22 cellular contexts compared by ENCODE assay signal in genomic region chr1:186626969-186627368, GRCh38. TPM values are rescaled to one million over a fixed set of nuclear protein-coding genes. Genes with fewer than 3 reads are reported as not detected.
DNase-seq lines count a peak whose midpoint lies in the region; ATAC-seq, FAIRE-seq and TF ChIP-seq lines count a peak whose summit lies in the region.
"Had no signal": no experiment of that assay in that cellular context is flagged by ENCODE, and none has a peak within 500 bp of the region (broad histone marks: within the 10 kb centered on the region; RNA-seq: fewer than 3 reads in every experiment).

No MANE protein-coding gene starts in this region.

- H2AFZ ChIP-seq in keratinocyte (ENCODE audit: control insufficient read depth, low read length), result peak overlapping the region; percentile 52
- no peak overlapping the region for H2AFZ ChIP-seq in neuronal stem cell (ENCODE audit: low read length)
- H2AFZ ChIP-seq in smooth muscle cell (ENCODE audit: low read depth), result no peak overlapping the region
- H2AFZ ChIP-seq: hepatocyte had no signal

- no peaks in the 10 kb centered on the region for H3K36me3 ChIP-seq in heart left ventricle
- no peaks in the 10 kb centered on the region for H3K36me3 ChIP-seq in keratinocyte (ENCODE audit: control insufficient read depth in 2 of 2, extremely low read depth in 1 of 2, insufficient read depth in 2 of 2, low read length in 2 of 2)
- no peaks in the 10 kb centered on the region for H3K36me3 ChIP-seq in neuronal stem cell (replicated peaks in 1 of 2; ENCODE audit: control insufficient read depth in 2 of 2, insufficient read depth in 2 of 2, low read length in 2 of 2)
- H3K36me3 ChIP-seq in smooth muscle cell (ENCODE audit: low read depth), result no peaks in the 10 kb centered on the region
- H3K36me3 ChIP-seq: BE2C had no signal

- dilution Hi-C loops in keratinocyte (cut with MboI; ENCODE audit: extremely low pct_ligation_motif_present, low sequenced_read_pairs), result no loop called here

- TF ChIP-seq CTCF in heart left ventricle (IDR thresholded peaks at IDR 0.05) (no peak), keratinocyte (optimal IDR thresholded peaks at IDR 0.05 in 1 of 3, IDR thresholded peaks at IDR 0.05 in 1 of 3, conservative IDR thresholded peaks at IDR 0.05 in 1 of 3; ENCODE audit: extremely low read depth in 1 of 3, insufficient read depth in 2 of 3, low read length in 3 of 3) (no peak), smooth muscle cell (IDR thresholded peaks at IDR 0.05; ENCODE audit: borderline replicate concordance, insufficient read depth, poor library complexity, severe bottlenecking) (no peak)

- H3K23ac ChIP-seq in neuronal stem cell (ENCODE audit: low read depth, low read length, poor library complexity), result no peak overlapping the region

- H3K4ac ChIP-seq in neuronal stem cell (ENCODE audit: low read length), result no peak overlapping the region

- H4K20me1 ChIP-seq in keratinocyte (ENCODE audit: control insufficient read depth, extremely low read depth, insufficient read depth, low read length), result no peaks in the 10 kb centered on the region
- H4K20me1 ChIP-seq in smooth muscle cell (ENCODE audit: low read depth), result no peaks in the 10 kb centered on the region

- DNase-seq in heart left ventricle, result no peak
- DNase-seq in cardiac septum (ENCODE audit: low spot score), result no peak
- DNase-seq in keratinocyte (ENCODE audit: low read depth, low spot score), result no peak
- DNase-seq in RKO (ENCODE audit: low spot score), result no peak
- no peak for DNase-seq in neuronal stem cell (ENCODE audit: low spot score)
- DNase-seq in NCI-H1048 (lab: John Stamatoyannopoulos, UW), result no peak
- DNase-seq in smooth muscle cell (lab: John Stamatoyannopoulos, UW; ENCODE audit: unreplicated experiment), result no peak
- DNase-seq: activated CD4-positive, alpha-beta T cell treated with anti-CD3 and anti-CD28 coated beads for 36 hours; activated naive CD4-positive, alpha-beta T cell; amniotic stem cell; BE2C; COR-L47; DMS79; foreskin fibroblast; NCI-H1436 treated with DMSO at 0.1 percent for 48 hours; NCI-H510A had no signal

- ATAC-seq in heart left ventricle, result peak in 1 of 4 donors; percentile 60
- ATAC-seq: activated CD4-positive, alpha-beta T cell treated with anti-CD3 and anti-CD28 coated beads for 36 hours had no signal

- H3K79me2 ChIP-seq in keratinocyte (ENCODE audit: control insufficient read depth, insufficient read depth, low read length), result no peaks in the 10 kb centered on the region
- no peaks in the 10 kb centered on the region for H3K79me2 ChIP-seq in smooth muscle cell (ENCODE audit: low read depth)
- H3K79me2 ChIP-seq: hepatocyte had no signal

- H3K27ac ChIP-seq in heart left ventricle (peak overlapping the region in 10 of 12 donors; percentile 7 to 73 (median 47)), keratinocyte (ENCODE audit: control insufficient read depth, insufficient read depth, low read length) (no peak overlapping the region), neuronal stem cell (replicated peaks; ENCODE audit: low read length) (no peak overlapping the region), smooth muscle cell (ENCODE audit: low read depth) (no peak overlapping the region)
- H3K27ac ChIP-seq: hepatocyte had no signal

- H3K27me3 ChIP-seq in heart left ventricle (no peaks in the 10 kb centered on the region), keratinocyte (ENCODE audit: control insufficient read depth, extremely low read depth, insufficient read depth, low read length) (no peaks in the 10 kb centered on the region), neuronal stem cell (ENCODE audit: control insufficient read depth in 3 of 3, insufficient read depth in 3 of 3, low read depth in 1 of 3, low read length in 3 of 3) (no peaks in the 10 kb centered on the region), smooth muscle cell (ENCODE audit: low read depth) (no peaks in the 10 kb centered on the region)
- H3K27me3 ChIP-seq: BE2C, hepatocyte had no signal

- H2BK120ac ChIP-seq in neuronal stem cell (ENCODE audit: low read depth, low read length), result no peak overlapping the region

- no peaks in the 10 kb centered on the region for H3K9me3 ChIP-seq in heart left ventricle
- H3K9me3 ChIP-seq in keratinocyte (ENCODE audit: control insufficient read depth, low read depth, low read length), result no peaks in the 10 kb centered on the region
- no peaks in the 10 kb centered on the region for H3K9me3 ChIP-seq in neuronal stem cell (replicated peaks in 1 of 2; ENCODE audit: control insufficient read depth in 2 of 2, insufficient read depth in 1 of 2, low read depth in 1 of 2, low read length in 2 of 2)
- H3K9me3 ChIP-seq in smooth muscle cell (replicated peaks; ENCODE audit: low read depth), result no peaks in the 10 kb centered on the region
- H3K9me3 ChIP-seq: BE2C had no signal

- H2AK5ac ChIP-seq in neuronal stem cell (ENCODE audit: low read depth, low read length), result no peak overlapping the region

- H3K79me1 ChIP-seq in neuronal stem cell (ENCODE audit: low read depth, low read length), result no peaks in the 10 kb centered on the region

- no peaks in the 10 kb centered on the region for H3K9me1 ChIP-seq in keratinocyte (ENCODE audit: control insufficient read depth, extremely low read depth, insufficient read depth, low read length)

- H3K18ac ChIP-seq in neuronal stem cell (ENCODE audit: low read length), result no peak overlapping the region

- H3K4me2 ChIP-seq in keratinocyte (ENCODE audit: control insufficient read depth, extremely low read depth, insufficient read depth, low read depth, low read length), result no peak overlapping the region
- no peak overlapping the region for H3K4me2 ChIP-seq in neuronal stem cell (ENCODE audit: insufficient read depth, low read length, poor library complexity, severe bottlenecking)
- H3K4me2 ChIP-seq in smooth muscle cell, result no peak overlapping the region
- H3K4me2 ChIP-seq: hepatocyte had no signal

- H3K9ac ChIP-seq in keratinocyte (ENCODE audit: control insufficient read depth, extremely low read depth, insufficient read depth, low read length) (no peak overlapping the region), neuronal stem cell (ENCODE audit: low read depth, low read length, poor library complexity) (no peak overlapping the region), smooth muscle cell (ENCODE audit: low read depth) (no peak overlapping the region)

- H3K4me1 ChIP-seq in heart left ventricle (peaks cover 0 to 17% (median 8%) of the 10 kb centered on the region in 12 donors), keratinocyte (ENCODE audit: control insufficient read depth, extremely low read depth, insufficient read depth, low read length) (no peaks in the 10 kb centered on the region), neuronal stem cell (ENCODE audit: control insufficient read depth in 2 of 2, insufficient read depth in 1 of 2, low read depth in 1 of 2, low read length in 2 of 2) (no peaks in the 10 kb centered on the region), smooth muscle cell (ENCODE audit: low read depth) (peaks cover 6% of the 10 kb centered on the region)
- H3K4me1 ChIP-seq: BE2C had no signal

- H2BK15ac ChIP-seq in neuronal stem cell (ENCODE audit: low read length), result no peak overlapping the region

- H3K4me3 ChIP-seq in heart left ventricle (peak overlapping the region in 1 of 12 donors; percentile 8), keratinocyte (ENCODE audit: control insufficient read depth in 2 of 3, extremely low read depth in 1 of 3, insufficient read depth in 2 of 3, low read depth in 1 of 3, low read length in 3 of 3) (no peak overlapping the region), neuronal stem cell (ENCODE audit: low read length in 2 of 2) (no peak overlapping the region), smooth muscle cell (no peak overlapping the region)
- H3K4me3 ChIP-seq: hepatocyte had no signal

- H4K8ac ChIP-seq in neuronal stem cell (ENCODE audit: low read depth, low read length), result no peak overlapping the region

- intact Hi-C loops in heart left ventricle (cut with DNase I), result no loop called here
- intact Hi-C loops in cardiac septum (cut with DNase I), result no loop called here

- H3F3A ChIP-seq in smooth muscle cell (ENCODE audit: low read depth), result no peaks in the 10 kb centered on the region

- H3K14ac ChIP-seq in neuronal stem cell (ENCODE audit: low read length), result no peak overlapping the region

- no peak for TF ChIP-seq POLR2A in heart left ventricle (IDR thresholded peaks at IDR 0.05)

- no peak overlapping the region for H4K91ac ChIP-seq in neuronal stem cell (ENCODE audit: low read depth, low read length, poor library complexity)

- WGBS in heart left ventricle, 4 donors, result 3 to 15% (median 7%) methylated on average over 2 of the region's 2 CpGs
- WGBS in neuronal stem cell (ENCODE audit: extremely low coverage in 2 of 2, insufficient read length in 2 of 2, insufficient replicate concordance in 1 of 2), 2 donors, result no CpG with 5 or more reads among the region's 2 CpGs
- WGBS in smooth muscle cell (ENCODE audit: low lambda C conversion rate), result 48% methylated on average over 2 of the region's 2 CpGs

- FAIRE-seq in endometrium (lab: Jason Lieb, UNC), result peak; percentile 12
- FAIRE-seq in keratinocyte (lab: Jason Lieb, UNC), result peak; percentile 41
- FAIRE-seq: bronchial epithelial cell, H54 had no signal

- H2BK12ac ChIP-seq in neuronal stem cell (ENCODE audit: low read length), result no peak overlapping the region

- no peak overlapping the region for H2BK5ac ChIP-seq in neuronal stem cell (ENCODE audit: low read length)

RNA-seq across cellular contexts. Expression of gene PTGS2, which starts 53.3 kb away (rescaled TPM):
- 1 to 10 TPM in 3 of 9 donors, under 1 TPM in 6; 0.22 to 4.2 (median 0.72) TPM for total RNA-seq in heart left ventricle
- under 1 TPM; 0.15 to 0.25 TPM for polyA plus RNA-seq in heart left ventricle
- total RNA-seq in cardiac septum, result 0.81 TPM
- 36.9 to 222 TPM (median 117 TPM) in 3 replicates for polyA plus RNA-seq in keratinocyte
- polyA plus RNA-seq in keratinocyte (2011; ENCODE audit: low read depth), result 14.7 TPM
- 32.7 and 53.3 TPM in 2 replicates for polyA plus RNA-seq in keratinocyte (2011; cell fraction: cytosol; rRNA removed)
- polyA plus RNA-seq in keratinocyte (2011; cell fraction: nucleus; rRNA removed), result 344 and 399 TPM in 2 replicates
- polyA plus RNA-seq in keratinocyte (2012; ENCODE audit: low replicate concordance), result 19.7 and 36.8 TPM in 2 replicates
- polyA minus RNA-seq in keratinocyte, result 34.1 to 277 TPM (median 173 TPM) in 3 replicates
- 101 TPM for polyA minus RNA-seq in keratinocyte (2011; cell fraction: cytosol; rRNA and poly(A)+ RNA removed)
- 337 and 687 TPM in 2 replicates for polyA minus RNA-seq in keratinocyte (2011; cell fraction: nucleus; rRNA and poly(A)+ RNA removed)
- polyA plus RNA-seq in neuronal stem cell (2013, experiment 1 of 2), result 0.01 TPM
- under 0.01 TPM for polyA plus RNA-seq in neuronal stem cell (2013, experiment 2 of 2)
- total RNA-seq in smooth muscle cell, result 132 and 148 TPM in 2 replicates
- 37.2 and 57.3 TPM in 2 replicates for polyA plus RNA-seq in smooth muscle cell
- total RNA-seq: A172, progenitor cell of endocrine pancreas had no signal

Comparison
In these comparisons a context has a peak if more than half of its experiments do, and no peak if none do; other contexts are left out.
1. H3K27ac ChIP-seq: peak in heart left ventricle (10 of 12); none in keratinocyte (single experiment), neuronal stem cell (single experiment) and smooth muscle cell (single experiment).
2. RNA of gene PTGS2, which starts 53.3 kb away (total RNA-seq): 132 to 148 TPM in smooth muscle cell; 0.81 TPM in cardiac septum (single experiment) and 0.22 to 4.2 TPM in heart left ventricle; every median in the first group is over 10 times any median in the second.